In genomic region chr19:21767065-21767800, GRCh38 we compare ENCODE assay signal across 8 cellular contexts. TPM values are rescaled to one million over a fixed set of nuclear protein-coding genes. Genes with fewer than 3 reads are reported as not detected.
A peak's percentile ranks its signal among the peaks of the same experiment; 100 is the strongest.
DNase-seq lines count a peak whose midpoint lies in the region; TF ChIP-seq lines count a peak whose summit lies in the region.

ZNF100 (minus strand) TSS chr19:21767579; CDS start chr19:21767429, 150 bp downstream.

- peak within 1 kb of the TSS; percentile 68 for H4K8ac ChIP-seq in mesenchymal stem cell (ENCODE audit: low read length)

- no peak for TF ChIP-seq CTCF in GM20000 (IDR thresholded peaks at IDR 0.05; ENCODE audit: extremely low read depth, missing control alignments)

- H3K14ac ChIP-seq in mesenchymal stem cell (ENCODE audit: low read length in 2 of 2): peak within 1 kb of the TSS in 1 of 2 experiments; percentile 23

- peak within 1 kb of the TSS; percentile 52 for H3K27ac ChIP-seq in mesenchymal stem cell (ENCODE audit: low read length, poor library complexity, severe bottlenecking)

- H3K9ac ChIP-seq in endocrine pancreas (ENCODE audit: control insufficient read depth, insufficient read depth, low read length): peak within 1 kb of the TSS; percentile 84
- peak within 1 kb of the TSS; percentile 98 for H3K9ac ChIP-seq in mesenchymal stem cell (ENCODE audit: low read length)

- peaks cover 15% of the 10 kb centered on the region for H3K79me1 ChIP-seq in mesenchymal stem cell (replicated peaks; ENCODE audit: low read length, poor library complexity, severe bottlenecking)

- H3K4me3 ChIP-seq in endocrine pancreas (ENCODE audit: control insufficient read depth, insufficient read depth, low read length) (peak within 1 kb of the TSS; percentile 71), mesenchymal stem cell (ENCODE audit: insufficient read depth in 1 of 2, low read depth in 1 of 2, low read length in 2 of 2) (peak within 1 kb of the TSS; percentile 79 to 94)

- peak within 1 kb of the TSS; percentile 3 to 67 for H3K18ac ChIP-seq in mesenchymal stem cell (ENCODE audit: low read depth in 1 of 2, low read length in 2 of 2)

- under 1% methylated on average over 34 of the region's 35 CpGs for WGBS in mesenchymal stem cell

- H2BK12ac ChIP-seq in mesenchymal stem cell (ENCODE audit: low read length in 2 of 2): no peak within 1 kb of the TSS

- H2BK5ac ChIP-seq in mesenchymal stem cell (ENCODE audit: low read depth, low read length, poor library complexity, severe bottlenecking): no peak within 1 kb of the TSS

- no peak within 1 kb of the TSS for H3K4ac ChIP-seq in mesenchymal stem cell (ENCODE audit: low read depth in 1 of 2, low read length in 2 of 2)

- H2AK5ac ChIP-seq in mesenchymal stem cell (ENCODE audit: low read length, severe bottlenecking): no peak within 1 kb of the TSS

- H3K36me3 ChIP-seq in endocrine pancreas (ENCODE audit: control insufficient read depth, insufficient read depth, low read length): peaks cover 3% of the 10 kb centered on the region
- H3K36me3 ChIP-seq in mesenchymal stem cell (ENCODE audit: control insufficient read depth in 1 of 2, insufficient read depth in 2 of 2, low read depth in 1 of 2, low read length in 2 of 2): peaks cover 3 to 31% of the 10 kb centered on the region in 2 experiments

- H3K4me2 ChIP-seq in mesenchymal stem cell (ENCODE audit: low read length, poor library complexity, severe bottlenecking): peak within 1 kb of the TSS; percentile 70

- H3K4me1 ChIP-seq in endocrine pancreas (ENCODE audit: control insufficient read depth, insufficient read depth, low read length) (no peaks in the 10 kb centered on the region), mesenchymal stem cell (ENCODE audit: control insufficient read depth, insufficient read depth, low read depth, low read length) (no peaks in the 10 kb centered on the region)

- peak; percentile 89 for DNase-seq in COLO668 (lab: John Stamatoyannopoulos, UW; ENCODE audit: unreplicated experiment)
- DNase-seq in GM20000 (ENCODE audit: low spot score): peak; percentile 83
- peak; percentile 63 for DNase-seq in HS-5 (ENCODE audit: low read depth)
- peak; percentile 90 for DNase-seq in NOMO-1 treated with DMSO at 0.1 percent for 48 hours (lab: John Stamatoyannopoulos, UW; ENCODE audit: unreplicated experiment)
- DNase-seq in activated CD8-positive, alpha-beta memory T cell treated with anti-CD3 and anti-CD28 coated beads for 4 hours (ENCODE audit: low read depth in 2 of 2): peak; percentile 68 to 77
- peak; percentile 92 for DNase-seq in mesenchymal stem cell
- peak; percentile 76 for DNase-seq in stimulated activated CD8-positive, alpha-beta memory T cell treated with anti-CD3 and anti-CD28 coated beads, Interleukin-12 subunit alpha, Interleukin-12 subunit beta, amount 100 ng/mL, for 24 hours (ENCODE audit: extremely low read depth)

- H2BK15ac ChIP-seq in mesenchymal stem cell (ENCODE audit: low read depth, poor library complexity, severe bottlenecking): no peak within 1 kb of the TSS

- H2BK120ac ChIP-seq in mesenchymal stem cell (ENCODE audit: low read depth, low read length): no peak within 1 kb of the TSS

- H3K23ac ChIP-seq in mesenchymal stem cell (ENCODE audit: low read length in 2 of 2): no peak within 1 kb of the TSS

- H3K27me3 ChIP-seq in endocrine pancreas (ENCODE audit: control insufficient read depth, insufficient read depth, low read length) (no peaks in the 10 kb centered on the region), mesenchymal stem cell (ENCODE audit: control insufficient read depth in 1 of 2, insufficient read depth in 1 of 2, low read length in 2 of 2) (no peaks in the 10 kb centered on the region)

- H4K91ac ChIP-seq in mesenchymal stem cell (ENCODE audit: low read length): no peak within 1 kb of the TSS

- peak within 1 kb of the TSS; percentile 80 for H2AFZ ChIP-seq in mesenchymal stem cell (ENCODE audit: low read depth, low read length)

- no peaks in the 10 kb centered on the region for H3K9me3 ChIP-seq in endocrine pancreas (ENCODE audit: control insufficient read depth, low read length)
- H3K9me3 ChIP-seq in mesenchymal stem cell (ENCODE audit: control insufficient read depth, low read length): peaks cover 20% of the 10 kb centered on the region

RNA-seq across cellular contexts. Expression of gene ZNF100, which starts in this region (rescaled TPM):
- polyA plus RNA-seq in mesenchymal stem cell (2013, experiment 1 of 2): 1.9 TPM
- polyA plus RNA-seq in mesenchymal stem cell (2013, experiment 2 of 2): 2.1 TPM

Comparison
In these comparisons a context has a peak if more than half of its experiments do, and no peak if none do; other contexts are left out.
1. Peak in every context shown above with its lines: DNase-seq, H3K4me3 ChIP-seq and H3K27ac ChIP-seq.